8 cellular contexts compared by ENCODE assay signal in genomic region chrX:23667239-23668177, GRCh38. TPM values are rescaled to one million over a fixed set of nuclear protein-coding genes. Genes with fewer than 3 reads are reported as not detected.
DNase-seq lines count a peak whose midpoint lies in the region; ATAC-seq and TF ChIP-seq lines count a peak whose summit lies in the region.

Gene PRDX4 (plus strand): TSS chrX:23667493. CDS start chrX:23667571, 78 bp downstream.

- in situ Hi-C loops in IMR-90 (cut with MboI; ENCODE audit: low sequenced_read_pairs), result no loop called here

- no peaks in the 10 kb centered on the region for H3K9me3 Mint-ChIP-seq in activated T-cell treated with anti-CD3 and anti-CD28 coated beads, Interleukin-2, amount 50 U/mL, for 24 hours

- peak within 1 kb of the TSS; percentile 64 for H3K56ac ChIP-seq in IMR-90 (ENCODE audit: extremely low read depth, insufficient read depth, low read length)

- peak within 1 kb of the TSS; percentile 67 for H3K9ac ChIP-seq in IMR-90 (ENCODE audit: low read depth, low read length)

- H3K4me1 ChIP-seq in IMR-90 (ENCODE audit: control insufficient read depth, insufficient read depth, low read length) (0 out of 2 replicates have a peak, but pooled peaks cover 1% of the 10 kb centered on the region), PC-9 (replicated peaks; ENCODE audit: insufficient read depth) (peaks cover 12% of the 10 kb centered on the region; the same call in 1 of the 2 replicates), muscle layer of duodenum (ENCODE audit: control insufficient read depth in 1 of 2, insufficient read depth in 2 of 2, low read length in 2 of 2) (peaks cover 0 to 3% of the 10 kb centered on the region in 2 donors)

- peaks cover 22% of the 10 kb centered on the region for H3K36me3 Mint-ChIP-seq in activated T-cell treated with anti-CD3 and anti-CD28 coated beads, Interleukin-2, amount 50 U/mL, for 24 hours (ENCODE audit: low read depth)

- peak within 1 kb of the TSS; percentile 85 for H4K91ac ChIP-seq in IMR-90 (ENCODE audit: insufficient read depth, low read depth, low read length)

- peak; percentile 65 for TF ChIP-seq POLR2A in IMR-90 (IDR thresholded peaks at IDR 0.05; ENCODE audit: low read depth, low read length)

- dilution Hi-C loops in IMR-90 (cut with HindIII; ENCODE audit: low sequenced_read_pairs, unreplicated experiment), result no loop called here

- BruUV-seq in IMR-90 (replicated peaks; lab: Mats Ljungman, UMichigan), result no TSS peak
- TSS peak; percentile 44 for BruUV-seq in PC-9 (replicated peaks; lab: Mats Ljungman, UMichigan)

- peak within 1 kb of the TSS; percentile 84 for H3K4ac ChIP-seq in IMR-90 (ENCODE audit: low read depth, low read length)

- POLR2A ChIA-PET in IMR-90 (lab: Charles Lee; ENCODE audit: unreplicated experiment) (interaction anchor here (0.9 kb wide), 1 partner anchor 115 kb away, joined by 3 read pairs; the partner anchor contains the start of gene SAT1), PC-9 (lab: Charles Lee; ENCODE audit: unreplicated experiment) (interaction anchor here (0.6 kb wide), 2 partner anchors 115 to 476 kb away, joined by 4 to 6 read pairs; partner anchors contain the start of gene SAT1)

- TF ChIP-seq CTCF in IMR-90 (conservative IDR thresholded peaks at IDR 0.05; ENCODE audit: low read depth, low read length), result no peak
- TF ChIP-seq CTCF in PC-9 (conservative IDR thresholded peaks at IDR 0.05), result no peak

- H2AK5ac ChIP-seq in IMR-90 (ENCODE audit: low read depth, low read length), result peak within 1 kb of the TSS; percentile 53

- peak within 1 kb of the TSS; percentile 33 for H4K5ac ChIP-seq in IMR-90 (ENCODE audit: low read depth, low read length)

- DNase-seq in DMS 273 treated with DMSO at 0.1 percent for 48 hours (lab: John Stamatoyannopoulos, UW) (peak; percentile 68), IMR-90 (peak; percentile 84), PC-9 (peak; percentile 60 to 87)
- DNase-seq in activated T-cell treated with anti-CD3 and anti-CD28 coated beads, Interleukin-2, amount 50 U/mL, for 24 hours, result peak; percentile 84
- peak; percentile 36 for DNase-seq in stimulated activated CD8-positive, alpha-beta memory T cell treated with anti-CD3 and anti-CD28 coated beads, Interleukin-7, amount 100 ng/mL, for 24 hours (ENCODE audit: low read depth)

- peak within 1 kb of the TSS; percentile 73 for H2AK9ac ChIP-seq in IMR-90 (replicated peaks; ENCODE audit: low read depth, low read length, poor library complexity)

- H2BK5ac ChIP-seq in IMR-90 (ENCODE audit: low read depth, low read length, poor library complexity, severe bottlenecking), result peak within 1 kb of the TSS; percentile 81

- CTCF ChIA-PET in IMR-90 (lab: Yijun Ruan, JAX) (no interaction called here), PC-9 (lab: Charles Lee) (interaction anchor here (0.6 to 0.8 kb wide), 5 partner anchors 23 to 1607 kb away, joined by 3 to 12 read pairs (median 6); no protein-coding TSS in a partner anchor)

- H3K79me1 ChIP-seq in IMR-90 (ENCODE audit: low read depth in 1 of 2, low read length in 2 of 2), result peaks cover 0 to 11% of the 10 kb centered on the region in 2 experiments; a peak in 2 of 4 replicates

- peak within 1 kb of the TSS; percentile 78 for H3K23ac ChIP-seq in IMR-90 (ENCODE audit: low read depth, low read length)

- H3F3A ChIP-seq in PC-9 (ENCODE audit: insufficient read depth, low read depth), result peaks cover 11% of the 10 kb centered on the region; the same call in 1 of the 2 replicates

- peak within 1 kb of the TSS; percentile 53 to 94 for H4K8ac ChIP-seq in IMR-90 (ENCODE audit: low read depth in 2 of 2, low read length in 2 of 2)

- H3K9me3 ChIP-seq in IMR-90 (ENCODE audit: control insufficient read depth, insufficient read depth, low read length) (no peaks in the 10 kb centered on the region), PC-9 (ENCODE audit: insufficient read depth, low read depth) (no peaks in the 10 kb centered on the region), muscle layer of duodenum (ENCODE audit: control insufficient read depth in 1 of 2, low read length in 2 of 2) (no peaks in the 10 kb centered on the region)

- peaks cover 19% of the 10 kb centered on the region for H3K27me3 Mint-ChIP-seq in activated T-cell treated with anti-CD3 and anti-CD28 coated beads, Interleukin-2, amount 50 U/mL, for 24 hours

- H3K27me3 ChIP-seq in IMR-90 (ENCODE audit: control insufficient read depth, insufficient read depth, low read length) (no peaks in the 10 kb centered on the region), PC-9 (ENCODE audit: insufficient read depth, low read depth) (no peaks in the 10 kb centered on the region), muscle layer of duodenum (ENCODE audit: low read depth, low read length) (no peaks in the 10 kb centered on the region)

- H3K27ac Mint-ChIP-seq in activated T-cell treated with anti-CD3 and anti-CD28 coated beads, Interleukin-2, amount 50 U/mL, for 24 hours, result peak within 1 kb of the TSS; percentile 94

- H3K9me1 ChIP-seq in IMR-90 (ENCODE audit: insufficient read depth, low read length), result no peaks in the 10 kb centered on the region

- peaks cover 37% of the 10 kb centered on the region for H3K4me1 Mint-ChIP-seq in activated T-cell treated with anti-CD3 and anti-CD28 coated beads, Interleukin-2, amount 50 U/mL, for 24 hours (ENCODE audit: low read depth)

- ATAC-seq in GM21528 (IDR thresholded peaks at IDR 0.05; ENCODE audit: low FRiP score, unreplicated experiment) (peak; percentile 66), IMR-90 (ENCODE audit: low read depth) (peak; percentile 93), esophagus mucosa (peak; percentile 99)

- H4K20me1 ChIP-seq in IMR-90 (ENCODE audit: insufficient read depth, low read length) (no peaks in the 10 kb centered on the region), PC-9 (ENCODE audit: insufficient read depth) (no peaks in the 10 kb centered on the region)

- H3K27ac ChIP-seq in IMR-90 (ENCODE audit: insufficient read depth, low read length) (peak within 1 kb of the TSS; percentile 76), PC-9 (peak within 1 kb of the TSS; percentile 81), muscle layer of duodenum (ENCODE audit: low read length) (peak within 1 kb of the TSS; percentile 39)

- 35% methylated on average over 36 of the region's 73 CpGs; no CpG with 5 or more reads in 1 of the 2 experiments for WGBS in IMR-90 (ENCODE audit: extremely low coverage in 2 of 2, insufficient read length in 1 of 2), 2 experiments

- peak within 1 kb of the TSS; percentile 73 for H2BK120ac ChIP-seq in IMR-90 (ENCODE audit: low read depth, low read length)

- no peaks in the 10 kb centered on the region for H3K36me3 ChIP-seq in IMR-90 (ENCODE audit: control insufficient read depth, insufficient read depth, low read length)
- peaks cover 5% of the 10 kb centered on the region; the same call in 1 of the 2 replicates for H3K36me3 ChIP-seq in PC-9 (ENCODE audit: low read depth)
- H3K36me3 ChIP-seq in muscle layer of duodenum (ENCODE audit: control insufficient read depth in 1 of 2, insufficient read depth in 2 of 2, low read length in 2 of 2), result no peaks in the 10 kb centered on the region

- H3K14ac ChIP-seq in IMR-90 (replicated peaks; ENCODE audit: low read depth, low read length), result peak within 1 kb of the TSS; percentile 71

- TF ChIP-seq RAD21 in IMR-90 (IDR thresholded peaks at IDR 0.05; ENCODE audit: low read length), result no peak

- H2BK20ac ChIP-seq in IMR-90 (ENCODE audit: low read depth, low read length), result no peak within 1 kb of the TSS

- no peaks in the 10 kb centered on the region for H3K9me2 ChIP-seq in PC-9 (ENCODE audit: insufficient read depth)

- H3K18ac ChIP-seq in IMR-90 (ENCODE audit: low read depth, low read length), result peak within 1 kb of the TSS; percentile 43

- H3K4me2 ChIP-seq in IMR-90 (ENCODE audit: low read depth, low read length) (peak within 1 kb of the TSS; percentile 88), PC-9 (peak within 1 kb of the TSS; percentile 96)

- H2AFZ ChIP-seq in IMR-90 (replicated peaks; ENCODE audit: low read length, poor library complexity) (peak within 1 kb of the TSS; percentile 92), PC-9 (peak within 1 kb of the TSS; percentile 96)

- peak within 1 kb of the TSS; percentile 76; the same call in 2 of the 3 replicates for H2BK15ac ChIP-seq in IMR-90 (ENCODE audit: low read depth, low read length)

- intact Hi-C loops in IMR-90 (cut with micrococcal nuclease), result no loop called here
- intact Hi-C loops in PC-9 (cut with micrococcal nuclease; ENCODE audit: unreplicated experiment), result loop anchor here (5.0 kb wide), 1 partner anchor 485 kb away; no protein-coding TSS in a partner anchor

- peak within 1 kb of the TSS; percentile 84 for H3K4me3 Mint-ChIP-seq in activated T-cell treated with anti-CD3 and anti-CD28 coated beads, Interleukin-2, amount 50 U/mL, for 24 hours

- peaks cover 19% of the 10 kb centered on the region for H3K79me2 ChIP-seq in PC-9 (ENCODE audit: low read depth)

- H3K4me3 ChIP-seq in IMR-90 (ENCODE audit: insufficient read depth, low read depth, low read length), result peak within 1 kb of the TSS; percentile 81
- peak within 1 kb of the TSS; percentile 61 for H3K4me3 ChIP-seq in PC-9
- peak within 1 kb of the TSS; percentile 69 to 76 for H3K4me3 ChIP-seq in muscle layer of duodenum (ENCODE audit: low read depth in 1 of 2, low read length in 2 of 2)

TF ChIP-seq in IMR-90, 13 proteins besides CTCF, POLR2A, EP300 and RAD21:
- TF ChIP-seq MXI1 (IDR thresholded peaks at IDR 0.05; ENCODE audit: borderline replicate concordance, low read depth, low read length), result peak; percentile 55; the same call in 1 of the 2 replicates
- no peak for TF ChIP-seq SMC3 (IDR thresholded peaks at IDR 0.05; ENCODE audit: low read depth, low read length)
- peak; percentile 87 for TF ChIP-seq CEBPB (IDR thresholded peaks at IDR 0.05; ENCODE audit: low read depth, low read length)
- no peak for TF ChIP-seq NFE2L2 (IDR thresholded peaks at IDR 0.05; ENCODE audit: low read depth, low read length)
- 0 out of 2 replicates have a peak, but pooled peaks have one; percentile 9 for TF ChIP-seq BHLHE40 (IDR thresholded peaks at IDR 0.05; ENCODE audit: low read depth, low read length)
- no peak for TF ChIP-seq FOS (IDR thresholded peaks at IDR 0.05; ENCODE audit: low read depth, low read length)
- TF ChIP-seq MAZ (IDR thresholded peaks at IDR 0.05; ENCODE audit: borderline replicate concordance, low read depth, low read length), result peak; percentile 51; the same call in 1 of the 2 replicates
- TF ChIP-seq USF2 (IDR thresholded peaks at IDR 0.05; ENCODE audit: low read depth, low read length), result peak; percentile 81

RNA-seq across cellular contexts. Expression of gene PRDX4, which starts in this region (rescaled TPM):
- total RNA-seq in IMR-90 (2012; rRNA removed), result 194 and 226 TPM in 2 replicates
- polyA plus RNA-seq in IMR-90 (2012; rRNA removed), result 194 and 209 TPM in 2 replicates
- 135 TPM in 2 replicates for polyA plus RNA-seq in IMR-90 (2012; cell fraction: cytosol; rRNA removed)
- 35.1 and 61.8 TPM in 2 replicates for polyA plus RNA-seq in IMR-90 (2012; cell fraction: nucleus; rRNA removed; ENCODE audit: low replicate concordance)
- total RNA-seq in PC-9 (2021), result 60.6 and 76.4 TPM in 2 replicates
- 56.9 TPM for total RNA-seq in esophagus mucosa

Comparison
In these comparisons a context has a peak if more than half of its experiments do, and no peak if none do; other contexts are left out.
1. Peak in every context shown above with its lines: DNase-seq, ATAC-seq, H3K4me3 ChIP-seq and H3K27ac ChIP-seq.